Comparison of ENCODE assay signal across 1 cellular context in the genomic region with DNA sequence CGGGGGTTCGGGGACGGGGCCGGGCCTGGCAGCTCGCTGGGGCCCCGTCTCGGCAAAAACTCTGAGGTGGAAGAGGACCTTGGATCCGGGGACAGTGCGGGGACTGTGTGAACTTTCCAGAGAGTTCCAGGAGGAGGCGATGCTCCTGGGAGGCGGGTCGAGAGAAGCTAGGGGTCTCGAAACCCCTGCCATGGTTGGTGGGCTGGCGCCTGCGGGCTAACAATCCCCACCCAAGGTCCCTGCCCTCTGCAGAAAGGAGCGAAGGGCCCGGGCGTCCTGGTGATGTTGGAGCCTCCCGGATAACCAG.
TF ChIP-seq lines count a peak whose summit lies in the region.

No MANE protein-coding gene starts in this region.

TF ChIP-seq in HCT116, 20 proteins besides CTCF, POLR2A, EP300 and RAD21 (continued from another document):
- TF ChIP-seq, protein P1, sequence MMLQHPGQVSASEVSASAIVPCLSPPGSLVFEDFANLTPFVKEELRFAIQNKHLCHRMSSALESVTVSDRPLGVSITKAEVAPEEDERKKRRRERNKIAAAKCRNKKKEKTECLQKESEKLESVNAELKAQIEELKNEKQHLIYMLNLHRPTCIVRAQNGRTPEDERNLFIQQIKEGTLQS (IDR thresholded peaks at IDR 0.05), result no peak
- TF ChIP-seq SRF (IDR thresholded peaks at IDR 0.05; ENCODE audit: low read depth) (no peak), ZNF274 (IDR thresholded peaks at IDR 0.05; ENCODE audit: low read depth, low read length) (no peak), CBX3 (IDR thresholded peaks at IDR 0.05; ENCODE audit: low read depth) (no peak), ZFX (IDR thresholded peaks at IDR 0.05) (no peak), ELF1 (IDR thresholded peaks at IDR 0.05; ENCODE audit: borderline replicate concordance, low read depth) (no peak), TCF7L2 (IDR thresholded peaks at IDR 0.05; ENCODE audit: borderline replicate concordance, extremely low read depth, insufficient read depth, insufficient read length) (no peak), SP1 (IDR thresholded peaks at IDR 0.05; ENCODE audit: low read depth) (no peak), EZH2phosphoT487 (IDR thresholded peaks at IDR 0.05; ENCODE audit: borderline replicate concordance) (no peak), JUND (IDR thresholded peaks at IDR 0.05) (no peak), EGR1 (IDR thresholded peaks at IDR 0.05; ENCODE audit: low read depth) (no peak), EZH2 (IDR thresholded peaks at IDR 0.05) (no peak), CEBPB (IDR thresholded peaks at IDR 0.05; ENCODE audit: low read depth) (no peak), REST (IDR thresholded peaks at IDR 0.05; ENCODE audit: low read depth) (no peak), FOSL1 (IDR thresholded peaks at IDR 0.05; ENCODE audit: low read depth) (no peak), YY1 (IDR thresholded peaks at IDR 0.05; ENCODE audit: extremely low read depth, insufficient replicate concordance, low read depth, low read length) (no peak)
